8 cellular contexts compared by ENCODE assay signal in the genomic region with DNA sequence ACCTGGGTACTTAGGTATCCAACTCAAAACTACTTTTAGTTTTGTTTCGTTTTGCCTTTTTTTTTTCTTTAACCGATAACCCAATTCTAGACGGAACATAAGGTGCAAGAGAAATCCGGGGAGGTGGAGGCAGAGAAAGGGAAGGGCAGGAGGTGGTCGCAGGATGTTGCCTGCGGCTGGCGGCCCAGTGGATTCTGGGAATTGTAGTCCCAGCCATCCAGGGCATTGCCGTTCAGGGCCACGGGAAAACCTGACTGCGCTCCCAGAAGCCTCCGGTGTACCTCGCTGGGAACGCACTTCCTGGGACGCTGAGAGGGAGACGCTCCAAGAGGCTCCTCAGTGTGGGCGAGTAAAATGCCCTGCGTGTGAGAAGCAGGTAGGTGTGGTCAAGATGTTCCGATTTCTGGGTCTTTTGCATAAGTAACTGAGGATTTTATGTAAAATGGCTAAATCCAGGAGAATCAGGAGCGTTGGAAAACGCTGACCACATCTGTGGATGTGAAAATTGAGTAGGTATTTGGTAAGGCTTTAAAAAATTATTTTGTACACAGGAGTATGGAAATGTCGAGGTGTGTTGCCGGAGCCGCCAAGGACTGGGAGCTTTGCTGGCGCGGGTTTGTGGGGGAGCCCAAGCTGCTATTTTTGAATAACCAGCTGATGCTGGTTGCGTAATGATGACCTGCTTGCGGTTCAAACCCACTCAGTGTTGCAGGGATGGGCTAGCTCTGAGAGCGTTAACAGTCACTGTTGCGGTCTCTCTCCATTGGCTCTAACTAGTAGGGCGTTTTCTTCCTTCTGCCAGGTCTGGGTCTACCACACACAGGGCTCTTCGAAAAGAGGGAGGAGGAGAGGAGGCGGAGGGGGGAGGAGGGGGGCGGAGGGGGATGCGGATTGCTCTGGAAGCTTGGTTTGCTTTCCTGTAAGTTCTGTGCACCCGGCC. TPM values are rescaled to one million over a fixed set of nuclear protein-coding genes. Genes with fewer than 3 reads are reported as not detected.
DNase-seq lines count a peak whose midpoint lies in the region; TF ChIP-seq lines count a peak whose summit lies in the region.

A gene (plus strand): TSS at position 288 of the 940 bp plus-strand sequence. CDS start 9,216 bp downstream, outside the sequence.

- H3K4me1 ChIP-seq in ES-I3 (ENCODE audit: insufficient read depth, low read length) (peaks cover 3% of the 10 kb centered on the region; the same call in 1 of the 2 replicates), Loucy (ENCODE audit: insufficient read depth, low read length, poor library complexity, severe bottlenecking) (peaks cover 23% of the 10 kb centered on the region), stomach (peaks cover 5 to 52% (median 22%) of the 10 kb centered on the region in 4 donors)

- H3K27me3 ChIP-seq in H7 (ENCODE audit: control insufficient read depth, insufficient read depth, low read length) (no peaks in the 10 kb centered on the region), Loucy (ENCODE audit: insufficient read depth, low read length, poor library complexity, severe bottlenecking) (no peaks in the 10 kb centered on the region), neural cell (ENCODE audit: insufficient read depth, low read depth, low read length) (no peaks in the 10 kb centered on the region), stomach (no peaks in the 10 kb centered on the region)

- H2AFZ ChIP-seq in Loucy (ENCODE audit: low read length), result peak within 1 kb of the TSS; percentile 92
- peak within 1 kb of the TSS; percentile 87 for H2AFZ ChIP-seq in neural cell (ENCODE audit: low read depth, low read length)

- H3K9ac ChIP-seq in ES-I3 (ENCODE audit: low read depth, low read length), result peak within 1 kb of the TSS; percentile 83
- peak within 1 kb of the TSS; percentile 77 for H3K9ac ChIP-seq in Loucy (ENCODE audit: low read depth, low read length, poor library complexity, severe bottlenecking)
- H3K9ac ChIP-seq in neural cell (ENCODE audit: low read length), result peak within 1 kb of the TSS; percentile 88

- peak in 1 of 4 donors; percentile 49 for TF ChIP-seq POLR2A in stomach (IDR thresholded peaks at IDR 0.05)

- H3K9me2 ChIP-seq in Loucy (replicated peaks; ENCODE audit: low read depth, low read length) (no peaks in the 10 kb centered on the region), neural cell (ENCODE audit: insufficient read depth, low read length) (no peaks in the 10 kb centered on the region)

- peak; percentile 48 for TF ChIP-seq EP300 in neural cell (conservative IDR thresholded peaks at IDR 0.05; ENCODE audit: poor library complexity, severe bottlenecking)
- no peak for TF ChIP-seq EP300 in stomach (IDR thresholded peaks at IDR 0.05)

- peak within 1 kb of the TSS; percentile 95 for H3K27ac ChIP-seq in neural cell (ENCODE audit: low read length)
- H3K27ac ChIP-seq in stomach, result peak within 1 kb of the TSS; percentile 84 to 90 (median 90)

- H3F3A ChIP-seq in Loucy (ENCODE audit: low read depth), result no peaks in the 10 kb centered on the region
- H3F3A ChIP-seq in neural cell (ENCODE audit: insufficient read depth, low read length, poor library complexity, severe bottlenecking), result peaks cover 2% of the 10 kb centered on the region

- no peak for TF ChIP-seq RAD21 in neural cell (conservative IDR thresholded peaks at IDR 0.05)

- 0 to 1% (median 0%) methylated on average over 35 of the region's 35 CpGs for WGBS in stomach, 5 donors

- peak within 1 kb of the TSS; percentile 96 for H3K4me2 ChIP-seq in Loucy (ENCODE audit: low read depth, low read length, poor library complexity, severe bottlenecking)
- peak within 1 kb of the TSS; percentile 91 for H3K4me2 ChIP-seq in neural cell (ENCODE audit: low read length)

- H3K79me2 ChIP-seq in Loucy (ENCODE audit: insufficient read depth, low read length), result peaks cover 12% of the 10 kb centered on the region; the same call in 1 of the 2 replicates
- peaks cover 16% of the 10 kb centered on the region for H3K79me2 ChIP-seq in neural cell (replicated peaks; ENCODE audit: insufficient read depth, low read length)

- peak within 1 kb of the TSS; percentile 71 for H3K4me3 ChIP-seq in H7 (ENCODE audit: insufficient read depth, low read depth, low read length)
- H3K4me3 ChIP-seq in Loucy (ENCODE audit: low read length, poor library complexity, severe bottlenecking), result peak within 1 kb of the TSS; percentile 83
- peak within 1 kb of the TSS; percentile 72 to 98 for H3K4me3 ChIP-seq in foreskin fibroblast (ENCODE audit: low read depth in 1 of 2, low read length in 2 of 2)
- H3K4me3 ChIP-seq in neural cell (ENCODE audit: low read length), result peak within 1 kb of the TSS; percentile 71
- peak within 1 kb of the TSS; percentile 57 to 73 (median 62) for H3K4me3 ChIP-seq in stomach

- TF ChIP-seq CTCF in Loucy (conservative IDR thresholded peaks at IDR 0.05; ENCODE audit: low read length), result no peak
- no peak for TF ChIP-seq CTCF in foreskin fibroblast (IDR thresholded peaks at IDR 0.05; ENCODE audit: low read depth, low read length)
- no peak for TF ChIP-seq CTCF in neural cell (IDR thresholded peaks at IDR 0.05; ENCODE audit: poor library complexity, severe bottlenecking)
- TF ChIP-seq CTCF in stomach (IDR thresholded peaks at IDR 0.05), result no peak

- H3K36me3 ChIP-seq in ES-I3 (ENCODE audit: insufficient read depth, low read length) (no peaks in the 10 kb centered on the region; the same call in 1 of the 2 replicates), H7 (replicated peaks; ENCODE audit: control insufficient read depth, insufficient read depth, low read length) (no peaks in the 10 kb centered on the region; the same call in none of the 2 replicates), Loucy (ENCODE audit: insufficient read depth, low read length) (no peaks in the 10 kb centered on the region), neural cell (ENCODE audit: insufficient read depth, low read length) (peaks cover 9% of the 10 kb centered on the region), stomach (peaks cover 0 to 21% (median 21%) of the 10 kb centered on the region in 4 donors)

- H3K9me3 ChIP-seq in ES-I3 (ENCODE audit: control insufficient read depth, insufficient read depth, low read length) (no peaks in the 10 kb centered on the region), Loucy (ENCODE audit: insufficient read depth, low read depth, low read length) (no peaks in the 10 kb centered on the region), neural cell (ENCODE audit: low read length) (no peaks in the 10 kb centered on the region), stomach (peaks cover 0 to 5% (median 3%) of the 10 kb centered on the region in 4 donors)

- H4K20me1 ChIP-seq in Loucy (ENCODE audit: insufficient read depth, low read length, poor library complexity, severe bottlenecking) (no peaks in the 10 kb centered on the region), neural cell (ENCODE audit: insufficient read depth) (no peaks in the 10 kb centered on the region)

- intact Hi-C loops in stomach (cut with DNase I; ENCODE audit: low total_unique reads), result no loop called here

- DNase-seq in H7, result peak; percentile 70
- peak; percentile 89 to 95 for DNase-seq in SHP77 (lab: John Stamatoyannopoulos, UW)
- DNase-seq in activated gamma-delta T cell (lab: John Stamatoyannopoulos, UW), result peak; percentile 25
- peak; percentile 97 for DNase-seq in foreskin fibroblast
- peak; percentile 87 for DNase-seq in stomach

TF ChIP-seq in neural cell, 6 proteins besides CTCF, POLR2A, EP300 and RAD21:
- peak; percentile 37 for TF ChIP-seq SMC3 (conservative IDR thresholded peaks at IDR 0.05; ENCODE audit: poor library complexity)
- TF ChIP-seq POLR2AphosphoS5 (IDR thresholded peaks at IDR 0.05), result peak; percentile 94
- TF ChIP-seq, protein P1, sequence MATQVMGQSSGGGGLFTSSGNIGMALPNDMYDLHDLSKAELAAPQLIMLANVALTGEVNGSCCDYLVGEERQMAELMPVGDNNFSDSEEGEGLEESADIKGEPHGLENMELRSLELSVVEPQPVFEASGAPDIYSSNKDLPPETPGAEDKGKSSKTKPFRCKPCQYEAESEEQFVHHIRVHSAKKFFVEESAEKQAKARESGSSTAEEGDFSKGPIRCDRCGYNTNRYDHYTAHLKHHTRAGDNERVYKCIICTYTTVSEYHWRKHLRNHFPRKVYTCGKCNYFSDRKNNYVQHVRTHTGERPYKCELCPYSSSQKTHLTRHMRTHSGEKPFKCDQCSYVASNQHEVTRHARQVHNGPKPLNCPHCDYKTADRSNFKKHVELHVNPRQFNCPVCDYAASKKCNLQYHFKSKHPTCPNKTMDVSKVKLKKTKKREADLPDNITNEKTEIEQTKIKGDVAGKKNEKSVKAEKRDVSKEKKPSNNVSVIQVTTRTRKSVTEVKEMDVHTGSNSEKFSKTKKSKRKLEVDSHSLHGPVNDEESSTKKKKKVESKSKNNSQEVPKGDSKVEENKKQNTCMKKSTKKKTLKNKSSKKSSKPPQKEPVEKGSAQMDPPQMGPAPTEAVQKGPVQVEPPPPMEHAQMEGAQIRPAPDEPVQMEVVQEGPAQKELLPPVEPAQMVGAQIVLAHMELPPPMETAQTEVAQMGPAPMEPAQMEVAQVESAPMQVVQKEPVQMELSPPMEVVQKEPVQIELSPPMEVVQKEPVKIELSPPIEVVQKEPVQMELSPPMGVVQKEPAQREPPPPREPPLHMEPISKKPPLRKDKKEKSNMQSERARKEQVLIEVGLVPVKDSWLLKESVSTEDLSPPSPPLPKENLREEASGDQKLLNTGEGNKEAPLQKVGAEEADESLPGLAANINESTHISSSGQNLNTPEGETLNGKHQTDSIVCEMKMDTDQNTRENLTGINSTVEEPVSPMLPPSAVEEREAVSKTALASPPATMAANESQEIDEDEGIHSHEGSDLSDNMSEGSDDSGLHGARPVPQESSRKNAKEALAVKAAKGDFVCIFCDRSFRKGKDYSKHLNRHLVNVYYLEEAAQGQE (IDR thresholded peaks at IDR 0.05; ENCODE audit: borderline replicate concordance), result peak; percentile 97
- TF ChIP-seq TAF1 (IDR thresholded peaks at IDR 0.05; ENCODE audit: low read depth), result peak; percentile 93
- TF ChIP-seq MXI1 (conservative IDR thresholded peaks at IDR 0.05; ENCODE audit: poor library complexity, severe bottlenecking), result peak; percentile 75
- no peak for TF ChIP-seq EZH2 (IDR thresholded peaks at IDR 0.05; ENCODE audit: borderline replicate concordance, insufficient read depth, low read length, poor library complexity, severe bottlenecking)

RNA-seq across cellular contexts. Expression of the gene that starts here (rescaled TPM):
- 31.5 and 38.6 TPM in 2 replicates for total RNA-seq in H7 (2014; rRNA removed; shearing (Covaris generic))
- polyA plus RNA-seq in neural cell (74.2 and 81.0 TPM in 2 replicates), stomach (10 to 100 TPM in 2 of 3 donors, 1 to 10 TPM in 1; 6.1 to 13.8 (median 12.8) TPM)
- 83.0 and 88.3 TPM in 2 replicates for polyA minus RNA-seq in neural cell
- total RNA-seq in stomach, result 10 to 100 TPM in 3 of 5 donors, 1 to 10 TPM in 2; 8.1 to 26.6 (median 24.3) TPM

Comparison
In these comparisons a context has a peak if more than half of its experiments do, and no peak if none do; other contexts are left out.
1. Peak in every context shown above with its lines: DNase-seq, H3K4me3 ChIP-seq and H3K27ac ChIP-seq.
2. DNase-seq: peak in every context shown above with its lines; median percentile 97 in foreskin fibroblast; 92 in SHP77; 87 in stomach; 70 in H7; 25 in activated gamma-delta T cell.